8 cellular contexts compared by ENCODE assay signal in the genomic region with DNA sequence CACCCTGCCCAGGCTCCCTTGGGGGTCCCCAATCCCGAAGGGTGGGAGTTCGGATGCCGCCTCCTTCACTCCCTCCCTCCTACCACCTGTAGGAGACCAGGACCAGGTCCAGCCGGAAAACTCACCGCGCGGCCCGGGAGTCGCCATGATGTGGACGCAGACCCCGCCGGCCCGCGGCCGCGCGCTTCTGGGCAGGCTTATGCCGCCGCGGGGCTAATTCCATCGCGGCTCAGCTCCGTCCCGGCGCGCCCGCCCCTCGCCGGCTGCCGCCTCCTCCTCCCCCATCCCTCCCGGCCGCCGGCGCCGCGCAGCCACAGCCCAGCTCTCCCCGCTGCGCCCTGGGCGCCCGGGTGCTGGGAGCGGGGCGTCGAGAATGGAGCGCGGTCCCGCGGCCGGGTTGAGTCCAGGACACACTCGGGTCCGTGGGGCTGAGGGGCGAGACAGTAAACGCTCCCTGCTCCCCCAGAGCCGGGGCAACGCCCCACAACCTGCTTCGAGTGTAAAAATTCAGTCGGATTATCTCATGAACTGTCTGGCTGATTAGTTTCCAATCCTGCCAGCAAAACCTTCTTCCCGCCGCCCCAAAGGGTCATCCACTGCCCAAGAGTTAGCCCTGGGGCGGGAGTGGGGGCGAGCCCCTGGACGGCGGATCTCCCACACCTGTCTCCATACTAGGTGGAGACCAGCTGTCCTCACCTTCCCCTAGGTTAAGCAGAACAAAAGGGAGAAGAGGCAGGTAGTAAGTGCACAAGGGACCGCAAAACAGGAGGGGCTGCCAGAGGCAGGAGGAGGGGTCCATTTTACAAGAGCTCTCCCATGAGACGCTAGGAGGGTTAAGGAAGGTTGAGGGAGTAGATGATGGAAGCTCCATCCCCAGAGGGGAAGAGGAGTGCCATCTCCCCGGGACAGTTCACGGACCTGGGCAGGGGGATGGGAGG. TPM values are rescaled to one million over a fixed set of nuclear protein-coding genes. Genes with fewer than 3 reads are reported as not detected.
DNase-seq lines count a peak whose midpoint lies in the region; ATAC-seq and TF ChIP-seq lines count a peak whose summit lies in the region.

A gene (minus strand): TSS at position 189 of the 938 bp plus-strand sequence. CDS start 42 bp downstream, at position 147.

- intact Hi-C loops in IMR-90 (cut with micrococcal nuclease) = no loop called here

- no peak within 1 kb of the TSS for H2BK5ac ChIP-seq in IMR-90 (ENCODE audit: low read depth, low read length, poor library complexity, severe bottlenecking)

- H2AK5ac ChIP-seq in IMR-90 (ENCODE audit: low read depth, low read length) = no peak within 1 kb of the TSS

- ATAC-seq in IMR-90 (ENCODE audit: low read depth) (peak; percentile 97), HG03159 (IDR thresholded peaks at IDR 0.05; ENCODE audit: unreplicated experiment) (no peak), GM19463 (IDR thresholded peaks at IDR 0.05; ENCODE audit: unreplicated experiment) (no peak), GM18498 (IDR thresholded peaks at IDR 0.05; ENCODE audit: unreplicated experiment) (no peak)
- peak; percentile 35 for ATAC-seq in stimulated activated naive CD8-positive, alpha-beta T cell treated with anti-CD3 and anti-CD28 coated beads, Interleukin-15, amount 100 ng/mL, for 72 hours

- H3K4me3 ChIP-seq in IMR-90 (ENCODE audit: insufficient read depth, low read depth, low read length) = peak within 1 kb of the TSS; percentile 48
- H3K4me3 ChIP-seq in iPS-18c (ENCODE audit: insufficient read depth, low read depth, low read length) = peak within 1 kb of the TSS; percentile 59

- no TSS peak for BruUV-seq in IMR-90 (replicated peaks; lab: Mats Ljungman, UMichigan)

- H3K4ac ChIP-seq in IMR-90 (ENCODE audit: low read depth, low read length) = no peak within 1 kb of the TSS

- no peak within 1 kb of the TSS for H2AK9ac ChIP-seq in IMR-90 (replicated peaks; ENCODE audit: low read depth, low read length, poor library complexity)

- DNase-seq in IMR-90 (no peak), astrocyte of the hippocampus (ENCODE audit: low read depth, low spot score) (peak; percentile 67), mucosa of gallbladder (ENCODE audit: low spot score) (no peak)
- no peak for DNase-seq in stimulated activated naive CD8-positive, alpha-beta T cell treated with anti-CD3 and anti-CD28 coated beads, Interleukin-15, amount 100 ng/mL, for 72 hours

- H3K9me3 ChIP-seq in IMR-90 (ENCODE audit: control insufficient read depth, insufficient read depth, low read length) (no peaks in the 10 kb centered on the region; the same call in none of the 2 replicates), iPS-18c (ENCODE audit: control insufficient read depth, insufficient read depth, low read length) (no peaks in the 10 kb centered on the region)

- no peak within 1 kb of the TSS for H3K23ac ChIP-seq in IMR-90 (ENCODE audit: low read depth, low read length)

- TF ChIP-seq POLR2A in IMR-90 (IDR thresholded peaks at IDR 0.05; ENCODE audit: low read depth, low read length) = no peak

- POLR2A ChIA-PET in IMR-90 (lab: Charles Lee; ENCODE audit: unreplicated experiment) = no interaction called here

- WGBS in IMR-90 (ENCODE audit: extremely low coverage in 2 of 2, insufficient read length in 1 of 2), 2 experiments = 0% methylated on average over 25 of the region's 66 CpGs; no CpG with 5 or more reads in 1 of the 2 experiments

- H3K27me3 Mint-ChIP-seq in stimulated activated naive CD8-positive, alpha-beta T cell treated with anti-CD3 and anti-CD28 coated beads, Interleukin-15, amount 100 ng/mL, for 72 hours = peaks cover 87% of the 10 kb centered on the region

- dilution Hi-C loops in IMR-90 (cut with HindIII; ENCODE audit: low sequenced_read_pairs, unreplicated experiment) = no loop called here

- no peaks in the 10 kb centered on the region for H3K36me3 ChIP-seq in IMR-90 (ENCODE audit: control insufficient read depth, insufficient read depth, low read length)

- no peak within 1 kb of the TSS for H3K18ac ChIP-seq in IMR-90 (ENCODE audit: low read depth, low read length)

- H2BK15ac ChIP-seq in IMR-90 (ENCODE audit: low read depth, low read length) = no peak within 1 kb of the TSS

- CTCF ChIA-PET in IMR-90 (lab: Yijun Ruan, JAX) = no interaction called here

- in situ Hi-C loops in IMR-90 (cut with MboI; ENCODE audit: low sequenced_read_pairs) = no loop called here

- 0 out of 2 replicates have a peak, but pooled peaks cover 2% of the 10 kb centered on the region for H3K9me1 ChIP-seq in IMR-90 (ENCODE audit: insufficient read depth, low read length)

- no peaks in the 10 kb centered on the region for H3K79me1 ChIP-seq in IMR-90 (ENCODE audit: low read depth in 1 of 2, low read length in 2 of 2)

- H3K9ac ChIP-seq in IMR-90 (ENCODE audit: low read depth, low read length) = no peak within 1 kb of the TSS

- H4K8ac ChIP-seq in IMR-90 (ENCODE audit: low read depth in 2 of 2, low read length in 2 of 2) = no peak within 1 kb of the TSS

- 0 out of 2 replicates have a peak, but pooled peaks cover 2% of the 10 kb centered on the region for H3K4me1 ChIP-seq in IMR-90 (ENCODE audit: control insufficient read depth, insufficient read depth, low read length)

- no peak within 1 kb of the TSS for H4K91ac ChIP-seq in IMR-90 (ENCODE audit: insufficient read depth, low read depth, low read length)

- H3K14ac ChIP-seq in IMR-90 (replicated peaks; ENCODE audit: low read depth, low read length) = no peak within 1 kb of the TSS

- peak within 1 kb of the TSS; percentile 95 for H3K4me2 ChIP-seq in IMR-90 (ENCODE audit: low read depth, low read length)

- peak within 1 kb of the TSS in 1 of 2 donors; percentile 67 for H3K4me3 Mint-ChIP-seq in stimulated activated naive CD8-positive, alpha-beta T cell treated with anti-CD3 and anti-CD28 coated beads, Interleukin-15, amount 100 ng/mL, for 72 hours

- H4K20me1 ChIP-seq in IMR-90 (ENCODE audit: insufficient read depth, low read length) = no peaks in the 10 kb centered on the region

- H3K27ac Mint-ChIP-seq in stimulated activated naive CD8-positive, alpha-beta T cell treated with anti-CD3 and anti-CD28 coated beads, Interleukin-15, amount 100 ng/mL, for 72 hours = peak within 1 kb of the TSS in 1 of 2 donors; percentile 30

- no peak for TF ChIP-seq CTCF in IMR-90 (conservative IDR thresholded peaks at IDR 0.05; ENCODE audit: low read depth, low read length)

- H3K27me3 ChIP-seq in IMR-90 (ENCODE audit: control insufficient read depth, insufficient read depth, low read length) = peaks cover 53% of the 10 kb centered on the region

- H4K5ac ChIP-seq in IMR-90 (ENCODE audit: low read depth, low read length) = no peak within 1 kb of the TSS

- no peaks in the 10 kb centered on the region for H3K9me3 Mint-ChIP-seq in stimulated activated naive CD8-positive, alpha-beta T cell treated with anti-CD3 and anti-CD28 coated beads, Interleukin-15, amount 100 ng/mL, for 72 hours

- H3K4me1 Mint-ChIP-seq in stimulated activated naive CD8-positive, alpha-beta T cell treated with anti-CD3 and anti-CD28 coated beads, Interleukin-15, amount 100 ng/mL, for 72 hours = no peaks in the 10 kb centered on the region

- TF ChIP-seq RAD21 in IMR-90 (IDR thresholded peaks at IDR 0.05; ENCODE audit: low read length) = no peak

- H2BK20ac ChIP-seq in IMR-90 (ENCODE audit: low read depth, low read length) = no peak within 1 kb of the TSS

- no peak within 1 kb of the TSS for H2BK120ac ChIP-seq in IMR-90 (ENCODE audit: low read depth, low read length)

- H3K27ac ChIP-seq in IMR-90 (ENCODE audit: insufficient read depth, low read length) = no peak within 1 kb of the TSS

- H3K56ac ChIP-seq in IMR-90 (ENCODE audit: extremely low read depth, insufficient read depth, low read length) = no peak within 1 kb of the TSS

- H2AFZ ChIP-seq in IMR-90 (replicated peaks; ENCODE audit: low read length, poor library complexity) = peak within 1 kb of the TSS; percentile 74

TF ChIP-seq in IMR-90, 13 proteins besides CTCF, POLR2A, EP300 and RAD21:
- peak; percentile 17; the same call in 1 of the 2 replicates for TF ChIP-seq MAZ (IDR thresholded peaks at IDR 0.05; ENCODE audit: borderline replicate concordance, low read depth, low read length)
- no peak for TF ChIP-seq CEBPB (IDR thresholded peaks at IDR 0.05; ENCODE audit: low read depth, low read length)
- no peak for TF ChIP-seq CHD1 (IDR thresholded peaks at IDR 0.05; ENCODE audit: low read depth, low read length)
- no peak for TF ChIP-seq MAFK (IDR thresholded peaks at IDR 0.05; ENCODE audit: low read depth, low read length)

RNA-seq across cellular contexts. Expression of the gene that starts here (rescaled TPM):
- total RNA-seq in IMR-90 (2012; rRNA removed) (0.28 TPM in 1 of 2 replicates, not detected in the other), mucosa of gallbladder (2.5 TPM)
- polyA plus RNA-seq in IMR-90 (2012; rRNA removed) = 0.22 TPM in 1 of 2 replicates, not detected in the other
- 0.12 and 0.26 TPM in 2 replicates for polyA plus RNA-seq in IMR-90 (2012; cell fraction: cytosol; rRNA removed)
- polyA plus RNA-seq in IMR-90 (2012; cell fraction: nucleus; rRNA removed; ENCODE audit: low replicate concordance) = 0.11 TPM in 1 of 2 replicates, not detected in the other

Comparison
In these comparisons a context has a peak if more than half of its experiments do, and no peak if none do; other contexts are left out.
1. Peak in ATAC-seq, H3K4me3 ChIP-seq and H3K4me2 ChIP-seq in IMR-90; RNA of the gene not detected or under 1 TPM.